21 cellular contexts compared by ENCODE assay signal in genomic region chr2:201881731-201882130, GRCh38.
DNase-seq lines count a peak whose midpoint lies in the region; ATAC-seq and TF ChIP-seq lines count a peak whose summit lies in the region.
"Had no signal": no experiment of that assay in that cellular context is flagged by ENCODE, and none has a peak within 500 bp of the region (broad histone marks: within the 10 kb centered on the region; RNA-seq: fewer than 3 reads in every experiment).

No MANE protein-coding gene starts in this region.

- H3K4me1 ChIP-seq in OCI-LY3 (ENCODE audit: low read length): peaks cover 22% of the 10 kb centered on the region
- H3K4me1 ChIP-seq: HAP-1 had no signal

- peaks cover 29% of the 10 kb centered on the region for H3K27me3 ChIP-seq in OCI-LY3 (ENCODE audit: low read depth, low read length)
- H3K27me3 ChIP-seq: ovary had no signal

- H4K20me1 ChIP-seq in OCI-LY3 (ENCODE audit: insufficient read depth, low read length): no peaks in the 10 kb centered on the region

- peak overlapping the region; percentile 74; the same call in 1 of the 2 replicates for H3K4me3 ChIP-seq in OCI-LY3 (ENCODE audit: low read length)
- H3K4me3 ChIP-seq: cardiac muscle cell, HAP-1, ovary had no signal

- POLR2A ChIA-PET in activated CD4-positive, alpha-beta T cell treated with anti-CD3 and anti-CD28 coated beads for 36 hours (lab: Charles Lee): no interaction called here

- peaks cover 9% of the 10 kb centered on the region for H3K4me1 Mint-ChIP-seq in activated CD4-positive, alpha-beta T cell treated with anti-CD3 and anti-CD28 coated beads, Interleukin-2, amount 10 ng/mL, durations not matched to agents 24 days and 14 days
- peaks cover 13% of the 10 kb centered on the region for H3K4me1 Mint-ChIP-seq in activated CD4-positive, alpha-beta T cell treated with anti-CD3 and anti-CD28 coated beads for 36 hours
- H3K4me1 Mint-ChIP-seq in glutamatergic neuron (ENCODE audit: low read depth, unreplicated experiment): peaks cover 13% of the 10 kb centered on the region
- H3K4me1 Mint-ChIP-seq in stimulated activated memory B cell treated with anti-CD40 and anti-IgM and Interleukin-4, amounts not matched to agents 10 μg/mL and 1 μg/mL and 100 μg/mL, for 72 hours: peaks cover 11% of the 10 kb centered on the region

- peaks cover 70% of the 10 kb centered on the region for H3K27me3 Mint-ChIP-seq in activated CD4-positive, alpha-beta T cell treated with anti-CD3 and anti-CD28 coated beads, Interleukin-2, amount 10 ng/mL, durations not matched to agents 24 days and 14 days
- peaks cover 39% of the 10 kb centered on the region for H3K27me3 Mint-ChIP-seq in activated CD4-positive, alpha-beta T cell treated with anti-CD3 and anti-CD28 coated beads for 36 hours
- peaks cover 2% of the 10 kb centered on the region for H3K27me3 Mint-ChIP-seq in glutamatergic neuron (ENCODE audit: unreplicated experiment)
- peaks cover 58% of the 10 kb centered on the region for H3K27me3 Mint-ChIP-seq in stimulated activated memory B cell treated with anti-CD40 and anti-IgM and Interleukin-4, amounts not matched to agents 10 μg/mL and 1 μg/mL and 100 μg/mL, for 72 hours

- CTCF ChIA-PET in activated CD4-positive, alpha-beta T cell treated with anti-CD3 and anti-CD28 coated beads for 36 hours (lab: Charles Lee): no interaction called here

- peak overlapping the region; percentile 87 for H3K4me2 ChIP-seq in OCI-LY3 (ENCODE audit: low read length)
- H3K4me2 ChIP-seq: KMS-11 had no signal

- no peaks in the 10 kb centered on the region for H3K36me3 Mint-ChIP-seq in activated CD4-positive, alpha-beta T cell treated with anti-CD3 and anti-CD28 coated beads, Interleukin-2, amount 10 ng/mL, durations not matched to agents 24 days and 14 days (ENCODE audit: low read depth)
- no peaks in the 10 kb centered on the region for H3K36me3 Mint-ChIP-seq in activated CD4-positive, alpha-beta T cell treated with anti-CD3 and anti-CD28 coated beads for 36 hours (ENCODE audit: low read depth)
- no peaks in the 10 kb centered on the region for H3K36me3 Mint-ChIP-seq in glutamatergic neuron (ENCODE audit: unreplicated experiment)
- H3K36me3 Mint-ChIP-seq in stimulated activated memory B cell treated with anti-CD40 and anti-IgM and Interleukin-4, amounts not matched to agents 10 μg/mL and 1 μg/mL and 100 μg/mL, for 72 hours: no peaks in the 10 kb centered on the region
- H3K36me3 Mint-ChIP-seq: activated naive CD4-positive, alpha-beta T cell treated with anti-CD3 and anti-CD28 coated beads, Interleukin-2, amount 50 U/mL, for 24 hours; CD4-positive, CD25-positive, alpha-beta regulatory T cell had no signal

- no peak overlapping the region for H3K27ac Mint-ChIP-seq in activated CD4-positive, alpha-beta T cell treated with anti-CD3 and anti-CD28 coated beads, Interleukin-2, amount 10 ng/mL, durations not matched to agents 24 days and 14 days
- H3K27ac Mint-ChIP-seq in activated CD4-positive, alpha-beta T cell treated with anti-CD3 and anti-CD28 coated beads for 36 hours: no peak overlapping the region
- H3K27ac Mint-ChIP-seq in glutamatergic neuron (ENCODE audit: unreplicated experiment): no peak overlapping the region
- H3K27ac Mint-ChIP-seq in stimulated activated memory B cell treated with anti-CD40 and anti-IgM and Interleukin-4, amounts not matched to agents 10 μg/mL and 1 μg/mL and 100 μg/mL, for 72 hours: no peak overlapping the region
- H3K27ac Mint-ChIP-seq: activated naive CD4-positive, alpha-beta T cell treated with anti-CD3 and anti-CD28 coated beads, Interleukin-2, amount 50 U/mL, for 24 hours; CD4-positive, CD25-positive, alpha-beta regulatory T cell had no signal

- H2AFZ ChIP-seq in OCI-LY3 (ENCODE audit: low read depth, low read length): no peak overlapping the region

- no peaks in the 10 kb centered on the region for H3K36me3 ChIP-seq in OCI-LY3 (replicated peaks; ENCODE audit: low read depth, low read length)
- H3K36me3 ChIP-seq: cardiac muscle cell, HAP-1, ovary, thoracic aorta had no signal

- no peak for ATAC-seq in activated CD4-positive, alpha-beta T cell treated with anti-CD3 and anti-CD28 coated beads for 36 hours
- no peak for ATAC-seq in stimulated activated memory B cell treated with anti-CD40 and anti-IgM and Interleukin-4, amounts not matched to agents 10 μg/mL and 1 μg/mL and 100 μg/mL, for 72 hours
- ATAC-seq in esophagus mucosa: no peak

- H3K79me2 ChIP-seq in OCI-LY3 (ENCODE audit: low read length): no peaks in the 10 kb centered on the region

- H3K9ac ChIP-seq in OCI-LY3 (ENCODE audit: low read length): no peak overlapping the region
- H3K9ac ChIP-seq: KMS-11 had no signal

- TF ChIP-seq CTCF in OCI-LY3 (IDR thresholded peaks at IDR 0.05; ENCODE audit: low read depth, low read length) (no peak), glutamatergic neuron (IDR thresholded peaks at IDR 0.05; ENCODE audit: partially characterized antibody, unreplicated experiment) (no peak)

- H3K9me3 Mint-ChIP-seq in activated CD4-positive, alpha-beta T cell treated with anti-CD3 and anti-CD28 coated beads, Interleukin-2, amount 10 ng/mL, durations not matched to agents 24 days and 14 days: no peaks in the 10 kb centered on the region
- no peaks in the 10 kb centered on the region for H3K9me3 Mint-ChIP-seq in activated CD4-positive, alpha-beta T cell treated with anti-CD3 and anti-CD28 coated beads for 36 hours (ENCODE audit: low read depth)
- H3K9me3 Mint-ChIP-seq in glutamatergic neuron (ENCODE audit: unreplicated experiment): peaks cover 2% of the 10 kb centered on the region
- no peaks in the 10 kb centered on the region for H3K9me3 Mint-ChIP-seq in stimulated activated memory B cell treated with anti-CD40 and anti-IgM and Interleukin-4, amounts not matched to agents 10 μg/mL and 1 μg/mL and 100 μg/mL, for 72 hours
- H3K9me3 Mint-ChIP-seq: activated naive CD4-positive, alpha-beta T cell treated with anti-CD3 and anti-CD28 coated beads, Interleukin-2, amount 50 U/mL, for 24 hours had no signal

- no peak for DNase-seq in activated CD4-positive, alpha-beta T cell treated with anti-CD3 and anti-CD28 coated beads, Interleukin-2, amount 10 ng/mL, durations not matched to agents 24 days and 14 days
- DNase-seq in activated CD4-positive, alpha-beta T cell treated with anti-CD3 and anti-CD28 coated beads for 36 hours: no peak
- no peak for DNase-seq in glutamatergic neuron
- no peak for DNase-seq in Kasumi-1 (lab: John Stamatoyannopoulos, UW)
- no peak for DNase-seq in activated T-cell treated with anti-CD3 and anti-CD28 coated beads for 4 hours
- DNase-seq: DMS53; hypothalamus; midbrain; NCI-H774; ovary; stimulated activated CD4-positive, alpha-beta T cell treated with anti-CD3 and anti-CD28 coated beads, Interleukin-4, amount 100 ng/mL, for 24 hours; SW 1271 had no signal

- intact Hi-C loops in activated CD4-positive, alpha-beta T cell treated with anti-CD3 and anti-CD28 coated beads, Interleukin-2, amount 10 ng/mL, durations not matched to agents 24 days and 14 days (cut with micrococcal nuclease): no loop called here
- intact Hi-C loops in activated CD4-positive, alpha-beta T cell treated with anti-CD3 and anti-CD28 coated beads for 36 hours (cut with DNase I, micrococcal nuclease): no loop called here

- H3K9me3 ChIP-seq in OCI-LY3 (ENCODE audit: insufficient read depth, low read length): no peaks in the 10 kb centered on the region
- H3K9me3 ChIP-seq: HAP-1, ovary, thoracic aorta had no signal

- peak overlapping the region; percentile 35 for H3K4me3 Mint-ChIP-seq in activated CD4-positive, alpha-beta T cell treated with anti-CD3 and anti-CD28 coated beads, Interleukin-2, amount 10 ng/mL, durations not matched to agents 24 days and 14 days
- no peak overlapping the region for H3K4me3 Mint-ChIP-seq in activated CD4-positive, alpha-beta T cell treated with anti-CD3 and anti-CD28 coated beads for 36 hours
- peak overlapping the region; percentile 75 for H3K4me3 Mint-ChIP-seq in glutamatergic neuron (ENCODE audit: unreplicated experiment)
- H3K4me3 Mint-ChIP-seq in stimulated activated memory B cell treated with anti-CD40 and anti-IgM and Interleukin-4, amounts not matched to agents 10 μg/mL and 1 μg/mL and 100 μg/mL, for 72 hours: peak overlapping the region; percentile 62
- H3K4me3 Mint-ChIP-seq: activated naive CD4-positive, alpha-beta T cell treated with anti-CD3 and anti-CD28 coated beads, Interleukin-2, amount 50 U/mL, for 24 hours had no signal

- no peak overlapping the region for H3K27ac ChIP-seq in OCI-LY3 (ENCODE audit: low read length)
- H3K27ac ChIP-seq: cardiac muscle cell, KMS-11, ovary had no signal
